In genomic region chr1:19374926-19375325, GRCh38 we compare ENCODE assay signal across 31 cellular contexts.
DNase-seq lines count a peak whose midpoint lies in the region; ATAC-seq, FAIRE-seq and TF ChIP-seq lines count a peak whose summit lies in the region.
"Had no signal": no experiment of that assay in that cellular context is flagged by ENCODE, and none has a peak within 500 bp of the region (broad histone marks: within the 10 kb centered on the region; RNA-seq: fewer than 3 reads in every experiment).

No MANE protein-coding gene starts in this region.

- H4K20me1 ChIP-seq in astrocyte (ENCODE audit: insufficient read depth, low read length) = peaks cover 94% of the 10 kb centered on the region
- peaks cover 71% of the 10 kb centered on the region for H4K20me1 ChIP-seq in osteoblast (ENCODE audit: insufficient read depth, low read length)

- H3K9me3 ChIP-seq in left ventricle myocardium inferior (replicated peaks) (no peaks in the 10 kb centered on the region), astrocyte (ENCODE audit: insufficient read depth, low read depth, low read length) (no peaks in the 10 kb centered on the region), osteoblast (ENCODE audit: low read depth, low read length) (no peaks in the 10 kb centered on the region), uterus (no peaks in the 10 kb centered on the region)
- H3K9me3 ChIP-seq: left lung, neutrophil had no signal

- H3K36me3 ChIP-seq in left ventricle myocardium inferior = peaks cover 47% of the 10 kb centered on the region
- peaks cover 36% of the 10 kb centered on the region for H3K36me3 ChIP-seq in astrocyte (ENCODE audit: insufficient read depth, low read length)
- H3K36me3 ChIP-seq in osteoblast (ENCODE audit: insufficient read depth, low read length) = peaks cover 88% of the 10 kb centered on the region
- H3K36me3 ChIP-seq in uterus = no peaks in the 10 kb centered on the region

- H3K27me3 Mint-ChIP-seq in astrocyte (ENCODE audit: low read depth, unreplicated experiment) = no peaks in the 10 kb centered on the region
- H3K27me3 Mint-ChIP-seq: activated CD4-positive, alpha-beta T cell treated with anti-CD3 and anti-CD28 coated beads, Interleukin-2, amount 10 ng/mL, durations not matched to agents 24 days and 14 days; activated naive CD4-positive, alpha-beta T cell treated with anti-CD3 and anti-CD28 coated beads, Interleukin-2, amount 50 U/mL, for 24 hours had no signal

- no peak for FAIRE-seq in astrocyte (lab: Jason Lieb, UNC)
- FAIRE-seq in GM12892 (lab: Jason Lieb, UNC) = no peak
- FAIRE-seq: GM12878 had no signal

- peaks cover 31% of the 10 kb centered on the region for H3K36me3 Mint-ChIP-seq in astrocyte (ENCODE audit: low read depth, unreplicated experiment)

- no peak overlapping the region for H3K4me3 Mint-ChIP-seq in astrocyte (ENCODE audit: unreplicated experiment)
- H3K4me3 Mint-ChIP-seq: activated CD4-positive, alpha-beta T cell treated with anti-CD3 and anti-CD28 coated beads, Interleukin-2, amount 10 ng/mL, durations not matched to agents 24 days and 14 days; activated naive CD4-positive, alpha-beta T cell treated with anti-CD3 and anti-CD28 coated beads, Interleukin-2, amount 50 U/mL, for 24 hours; activated T-helper 1 cell treated with anti-CD3 and anti-CD28 coated beads, Interleukin-12 subunit alpha, Interleukin-12 subunit beta, Interleukin-2, Interleukin-4 antibody, amounts not matched to agents 30 ng/mL and 10 ng/mL and 1 ng/mL, durations not matched to agents 14 hours and 24 hours and 36 hours; HFFc6 had no signal

- peaks cover 22% of the 10 kb centered on the region for H3K4me1 Mint-ChIP-seq in astrocyte (ENCODE audit: low read depth, unreplicated experiment)

- peaks cover 4% of the 10 kb centered on the region for H3K9me3 Mint-ChIP-seq in astrocyte (ENCODE audit: unreplicated experiment)
- H3K9me3 Mint-ChIP-seq: activated CD4-positive, alpha-beta T cell treated with anti-CD3 and anti-CD28 coated beads, Interleukin-2, amount 10 ng/mL, durations not matched to agents 24 days and 14 days; activated naive CD4-positive, alpha-beta T cell treated with anti-CD3 and anti-CD28 coated beads, Interleukin-2, amount 50 U/mL, for 24 hours; activated T-helper 1 cell treated with anti-CD3 and anti-CD28 coated beads, Interleukin-12 subunit alpha, Interleukin-12 subunit beta, Interleukin-2, Interleukin-4 antibody, amounts not matched to agents 30 ng/mL and 10 ng/mL and 1 ng/mL, durations not matched to agents 14 hours and 24 hours and 36 hours; HFFc6 had no signal

- H3K27me3 ChIP-seq in left ventricle myocardium inferior (ENCODE audit: low read depth) = no peaks in the 10 kb centered on the region
- H3K27me3 ChIP-seq in astrocyte (ENCODE audit: insufficient read depth, low read length) = no peaks in the 10 kb centered on the region
- no peaks in the 10 kb centered on the region for H3K27me3 ChIP-seq in osteoblast (ENCODE audit: insufficient read depth, low read length)
- H3K27me3 ChIP-seq in uterus = no peaks in the 10 kb centered on the region
- H3K27me3 ChIP-seq: left lung, neutrophil had no signal

- H3K9ac ChIP-seq in astrocyte (ENCODE audit: low read length) = no peak overlapping the region

- H3K27ac ChIP-seq in left ventricle myocardium inferior (replicated peaks) (peak overlapping the region; percentile 65), astrocyte (ENCODE audit: low read depth, low read length) (no peak overlapping the region), osteoblast (ENCODE audit: low read depth, low read length) (peak overlapping the region; percentile 82), uterus (peak overlapping the region; percentile 81 to 84)
- H3K27ac ChIP-seq: left lung, WERI-Rb-1 had no signal

- no peak for TF ChIP-seq POLR2A in uterus (IDR thresholded peaks at IDR 0.05)
- no peak for TF ChIP-seq POLR2A in GM12892 (IDR thresholded peaks at IDR 0.05; ENCODE audit: low read depth, low read length)

- ATAC-seq in left cardiac atrium = no peak
- no peak for ATAC-seq in HG03439 (IDR thresholded peaks at IDR 0.05; ENCODE audit: unreplicated experiment)
- no peak for ATAC-seq in HG02623 (IDR thresholded peaks at IDR 0.05; ENCODE audit: unreplicated experiment)

- H3K4me2 ChIP-seq in astrocyte (ENCODE audit: low read length) (no peak overlapping the region), osteoblast (ENCODE audit: insufficient read depth, low read length) (no peak overlapping the region)
- H3K4me2 ChIP-seq: smooth muscle cell had no signal

- H3K4me3 ChIP-seq in left ventricle myocardium inferior (no peak overlapping the region), astrocyte (ENCODE audit: insufficient read depth, low read depth, low read length) (no peak overlapping the region), osteoblast (ENCODE audit: insufficient read depth, low read length) (no peak overlapping the region), uterus (no peak overlapping the region)
- H3K4me3 ChIP-seq: GM12878, left lung, smooth muscle cell had no signal

- H3K27ac Mint-ChIP-seq in astrocyte (ENCODE audit: unreplicated experiment) = peak overlapping the region; percentile 34
- H3K27ac Mint-ChIP-seq: activated CD4-positive, alpha-beta T cell treated with anti-CD3 and anti-CD28 coated beads, Interleukin-2, amount 10 ng/mL, durations not matched to agents 24 days and 14 days; activated naive CD4-positive, alpha-beta T cell treated with anti-CD3 and anti-CD28 coated beads, Interleukin-2, amount 50 U/mL, for 24 hours; activated T-helper 1 cell treated with anti-CD3 and anti-CD28 coated beads, Interleukin-12 subunit alpha, Interleukin-12 subunit beta, Interleukin-2, Interleukin-4 antibody, amounts not matched to agents 30 ng/mL and 10 ng/mL and 1 ng/mL, durations not matched to agents 14 hours and 24 hours and 36 hours had no signal

- DNase-seq in left ventricle myocardium inferior = no peak
- DNase-seq in left cardiac atrium = no peak
- no peak for DNase-seq in astrocyte (ENCODE audit: low read depth)
- DNase-seq in osteoblast (ENCODE audit: insufficient read length, low spot score, missing footprints) = peak; percentile 83
- no peak for DNase-seq in uterus
- no peak for DNase-seq in GM12892 (ENCODE audit: insufficient read length)
- DNase-seq: activated CD4-positive, alpha-beta T cell treated with anti-CD3 and anti-CD28 coated beads, Interleukin-2, amount 10 ng/mL, durations not matched to agents 24 days and 14 days; anterior cingulate cortex; C1 segment of cervical spinal cord; DND-41; GOT3; HFFc6; Kasumi-1; left lung; MV-4-11; NCI-H146; NCI-H2107; NCI-H446; Right ventricle myocardium superior; stimulated activated CD4-positive, alpha-beta T cell treated with anti-CD3 and anti-CD28 coated beads, Interleukin-1b, Interleukin-23, amount 100 ng/mL, for 48 hours; stimulated activated CD8-positive, alpha-beta memory T cell treated with anti-CD3 and anti-CD28 coated beads, Interleukin-4, amount 100 ng/mL, for 48 hours; T-helper 9 cell; trophoblast cell had no signal

- no peak for TF ChIP-seq CTCF in left ventricle myocardium inferior (IDR thresholded peaks at IDR 0.05; ENCODE audit: borderline replicate concordance)
- no peak for TF ChIP-seq CTCF in astrocyte (IDR thresholded peaks at IDR 0.05; ENCODE audit: insufficient read depth, low read depth, low read length)
- no peak for TF ChIP-seq CTCF in osteoblast (IDR thresholded peaks at IDR 0.05; ENCODE audit: extremely low read depth, low read depth, low read length)
- no peak for TF ChIP-seq CTCF in uterus (IDR thresholded peaks at IDR 0.05)

- intact Hi-C loops in left ventricle myocardium inferior (cut with micrococcal nuclease) = no loop called here
- intact Hi-C loops in left cardiac atrium (cut with DNase I) = no loop called here
- intact Hi-C loops in uterus (cut with DNase I; ENCODE audit: low total_unique reads) = no loop called here

- H3K79me2 ChIP-seq in astrocyte (ENCODE audit: insufficient read depth, low read length) (peaks cover 79% of the 10 kb centered on the region), osteoblast (ENCODE audit: insufficient read depth, low read length) (peaks cover 85% of the 10 kb centered on the region)

- no peak overlapping the region for H2AFZ ChIP-seq in astrocyte (ENCODE audit: low read depth, low read length)
- H2AFZ ChIP-seq in osteoblast (ENCODE audit: low read length) = no peak overlapping the region

- H3K4me1 ChIP-seq in left ventricle myocardium inferior = peaks cover 66% of the 10 kb centered on the region
- peaks cover 8% of the 10 kb centered on the region for H3K4me1 ChIP-seq in astrocyte (ENCODE audit: insufficient read depth, low read length)
- peaks cover 17% of the 10 kb centered on the region for H3K4me1 ChIP-seq in osteoblast (ENCODE audit: insufficient read depth, low read length)
- H3K4me1 ChIP-seq in uterus = peaks cover 8 to 9% of the 10 kb centered on the region in 2 donors
